14 cellular contexts compared by ENCODE assay signal in genomic region chr17:80389011-80389995, GRCh38. TPM values are rescaled to one million over a fixed set of nuclear protein-coding genes. Genes with fewer than 3 reads are reported as not detected.
DNase-seq lines count a peak whose midpoint lies in the region; ATAC-seq lines count a peak whose summit lies in the region.
"Had no signal": no experiment of that assay in that cellular context is flagged by ENCODE, and none has a peak within 500 bp of the region (broad histone marks: within the 10 kb centered on the region; RNA-seq: fewer than 3 reads in every experiment).

No MANE protein-coding gene starts in this region.

- H3K36me3 ChIP-seq in naive thymus-derived CD4-positive, alpha-beta T cell (ENCODE audit: control insufficient read depth in 2 of 3, insufficient read depth in 3 of 3, low read length in 3 of 3), result peaks cover 48 to 98% (median 74%) of the 10 kb centered on the region in 3 experiments

- no peaks in the 10 kb centered on the region for H3K4me1 Mint-ChIP-seq in central memory CD8-positive, alpha-beta T cell
- peaks cover 0 to 3% (median 0%) of the 10 kb centered on the region in 7 donors for H3K4me1 Mint-ChIP-seq in naive thymus-derived CD4-positive, alpha-beta T cell

- no peaks in the 10 kb centered on the region for H3K4me1 ChIP-seq in naive thymus-derived CD4-positive, alpha-beta T cell (ENCODE audit: control insufficient read depth in 2 of 2, insufficient read depth in 2 of 2, low read length in 2 of 2)

- no peaks in the 10 kb centered on the region for H3K9me3 ChIP-seq in naive thymus-derived CD4-positive, alpha-beta T cell (ENCODE audit: control insufficient read depth in 2 of 3, low read length in 3 of 3)

- no peak overlapping the region for H3K4me3 Mint-ChIP-seq in central memory CD8-positive, alpha-beta T cell
- H3K4me3 Mint-ChIP-seq in naive thymus-derived CD4-positive, alpha-beta T cell, result no peak overlapping the region

- POLR2A ChIA-PET in naive thymus-derived CD4-positive, alpha-beta T cell (lab: Charles Lee), result no interaction called here

- peak in 1 of 2 donors; percentile 51 for DNase-seq in activated naive CD4-positive, alpha-beta T cell treated with anti-CD3 and anti-CD28 coated beads, Interleukin-2, amount 50 U/mL, for 72 hours (ENCODE audit: low spot score in 2 of 2)
- DNase-seq in activated naive CD4-positive, alpha-beta T cell treated with Interleukin-2 at 50 U/mL for 16 hours, result no peak
- DNase-seq in central memory CD8-positive, alpha-beta T cell (ENCODE audit: low spot score in 2 of 2), result no peak
- no peak for DNase-seq in naive thymus-derived CD4-positive, alpha-beta T cell
- DNase-seq in DMS79 (lab: John Stamatoyannopoulos, UW) (no peak), hippocampal formation (lab: John Stamatoyannopoulos, UW) (no peak), AML-193 (lab: John Stamatoyannopoulos, UW) (no peak)
- DNase-seq: activated naive CD4-positive, alpha-beta T cell treated with anti-CD3 and anti-CD28 coated beads, Interleukin-2, amount 50 U/mL, for 16 hours; effector memory CD8-positive, alpha-beta T cell; GF-D8; HCEC 1CT; NCI-H187 treated with DMSO at 0.1 percent for 48 hours; NCI-H510A had no signal

- H3K27ac ChIP-seq in naive thymus-derived CD4-positive, alpha-beta T cell (ENCODE audit: low read depth, low read length), result peak overlapping the region; percentile 9

- CTCF ChIA-PET in naive thymus-derived CD4-positive, alpha-beta T cell (lab: Charles Lee), result no interaction called here

- ATAC-seq in activated naive CD4-positive, alpha-beta T cell treated with anti-CD3 and anti-CD28 coated beads, Interleukin-2, amount 50 U/mL, for 72 hours, result peak in 1 of 2 donors; percentile 9
- no peak for ATAC-seq in central memory CD8-positive, alpha-beta T cell (replicated peaks; ENCODE audit: extremely low read depth, poor library complexity, severe bottlenecking)
- ATAC-seq in naive thymus-derived CD4-positive, alpha-beta T cell, result no peak
- ATAC-seq in HG02870 (IDR thresholded peaks at IDR 0.05; ENCODE audit: unreplicated experiment), result no peak
- ATAC-seq: effector memory CD8-positive, alpha-beta T cell had no signal

- no peaks in the 10 kb centered on the region for H3K9me3 Mint-ChIP-seq in activated naive CD4-positive, alpha-beta T cell treated with anti-CD3 and anti-CD28 coated beads, Interleukin-2, amount 50 U/mL, for 72 hours
- H3K9me3 Mint-ChIP-seq in central memory CD8-positive, alpha-beta T cell, result no peaks in the 10 kb centered on the region
- peaks cover 0 to 5% (median 0%) of the 10 kb centered on the region in 11 donors for H3K9me3 Mint-ChIP-seq in naive thymus-derived CD4-positive, alpha-beta T cell
- H3K9me3 Mint-ChIP-seq: effector memory CD8-positive, alpha-beta T cell had no signal

- H3K4me3 ChIP-seq in naive thymus-derived CD4-positive, alpha-beta T cell (ENCODE audit: low read length), result no peak overlapping the region

- intact Hi-C loops in naive thymus-derived CD4-positive, alpha-beta T cell (cut with micrococcal nuclease), result no loop called here

- H3K27me3 ChIP-seq in naive thymus-derived CD4-positive, alpha-beta T cell (ENCODE audit: control insufficient read depth in 2 of 2, insufficient read depth in 2 of 2, low read length in 2 of 2), result no peaks in the 10 kb centered on the region

- H3K27me3 Mint-ChIP-seq in central memory CD8-positive, alpha-beta T cell, result no peaks in the 10 kb centered on the region
- no peaks in the 10 kb centered on the region for H3K27me3 Mint-ChIP-seq in naive thymus-derived CD4-positive, alpha-beta T cell
- H3K27me3 Mint-ChIP-seq: effector memory CD8-positive, alpha-beta T cell had no signal

- H3K27ac Mint-ChIP-seq in activated naive CD4-positive, alpha-beta T cell treated with anti-CD3 and anti-CD28 coated beads, Interleukin-2, amount 50 U/mL, for 72 hours, result peak overlapping the region; percentile 43 to 86
- H3K27ac Mint-ChIP-seq in central memory CD8-positive, alpha-beta T cell (ENCODE audit: low read depth), result peak overlapping the region; percentile 41
- peak overlapping the region in 3 of 9 donors; percentile 33 to 82 (median 37) for H3K27ac Mint-ChIP-seq in naive thymus-derived CD4-positive, alpha-beta T cell

- H3K36me3 Mint-ChIP-seq in activated naive CD4-positive, alpha-beta T cell treated with anti-CD3 and anti-CD28 coated beads, Interleukin-2, amount 50 U/mL, for 72 hours, result peaks cover 21 to 49% of the 10 kb centered on the region in 2 donors
- H3K36me3 Mint-ChIP-seq in central memory CD8-positive, alpha-beta T cell (ENCODE audit: insufficient read depth), result peaks cover 93% of the 10 kb centered on the region
- peaks cover 8 to 70% (median 41%) of the 10 kb centered on the region in 5 donors for H3K36me3 Mint-ChIP-seq in naive thymus-derived CD4-positive, alpha-beta T cell

RNA-seq across cellular contexts. Expression of gene ENDOV, which starts 25.7 kb away (rescaled TPM):
- total RNA-seq in activated naive CD4-positive, alpha-beta T cell treated with anti-CD3 and anti-CD28 coated beads, Interleukin-2, amount 50 U/mL, for 72 hours, result 10 to 100 TPM in 1 of 2 donors, 1 to 10 TPM in 1; 8.8 to 13.0 TPM
- 10 to 100 TPM; 20.3 to 26.5 (median 21.7) TPM for total RNA-seq in naive thymus-derived CD4-positive, alpha-beta T cell
- polyA plus RNA-seq in naive thymus-derived CD4-positive, alpha-beta T cell, result 1 to 10 TPM; 7.5 to 8.7 TPM
